Comparison of ENCODE assay signal across 8 cellular contexts in the genomic region with DNA sequence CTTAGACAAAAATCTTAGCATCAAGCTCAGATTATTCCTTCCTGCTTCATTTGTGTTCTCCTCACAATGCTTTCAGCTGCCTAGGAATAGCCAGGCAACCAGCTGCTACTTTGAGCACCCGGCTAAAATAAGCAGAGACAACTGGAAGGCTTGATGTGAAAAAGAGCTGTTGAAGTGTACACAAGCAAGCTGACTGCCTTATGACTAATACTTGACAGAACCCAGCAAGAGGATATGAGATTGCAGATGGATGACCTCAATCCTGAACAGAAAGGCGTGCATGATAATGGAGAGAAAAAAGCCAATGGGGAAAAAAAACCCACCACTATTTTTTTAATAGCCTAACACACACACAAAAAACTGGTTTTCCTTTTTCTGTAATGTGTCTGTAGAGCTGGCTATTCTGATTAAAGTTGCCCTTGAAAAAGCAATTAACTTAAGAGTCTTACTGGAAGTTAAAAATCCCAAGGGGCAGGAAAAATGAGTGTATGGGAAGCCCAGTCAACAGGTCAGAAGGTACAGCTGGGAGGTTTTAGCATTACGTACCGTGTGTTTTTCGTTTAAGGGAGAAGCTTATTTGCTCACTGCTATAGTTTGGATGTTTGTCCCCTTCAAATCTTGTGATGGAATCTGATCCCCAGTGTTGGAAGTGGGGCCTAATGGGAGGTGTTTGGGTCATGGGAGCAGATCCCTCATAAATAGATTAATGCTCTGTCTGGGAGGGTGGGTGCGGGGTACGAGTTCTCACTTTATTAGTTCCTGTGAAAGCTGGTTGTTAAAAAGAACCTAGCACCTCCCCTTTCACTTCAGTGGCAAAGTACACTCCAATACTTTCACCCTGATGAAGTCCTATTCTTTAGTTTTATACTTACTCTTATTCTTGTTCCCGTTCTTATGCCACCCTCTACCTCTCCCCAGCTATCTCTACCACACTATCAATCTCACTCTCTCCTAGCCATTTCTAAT. TPM values are rescaled to one million over a fixed set of nuclear protein-coding genes. Genes with fewer than 3 reads are reported as not detected.
DNase-seq lines count a peak whose midpoint lies in the region; ATAC-seq lines count a peak whose summit lies in the region.

No MANE protein-coding gene starts in this region.

- no peak overlapping the region for H3K4me3 Mint-ChIP-seq in activated naive CD4-positive, alpha-beta T cell treated with anti-CD3 and anti-CD28 coated beads, Interleukin-2, amount 10 ng/mL, durations not matched to agents 7 days and 5 days

- ATAC-seq in GM21360 (IDR thresholded peaks at IDR 0.05; ENCODE audit: unreplicated experiment) = no peak

- DNase-seq in DMS 273 treated with DMSO at 0.1 percent for 48 hours (lab: John Stamatoyannopoulos, UW) (peak; percentile 9), NCI-H82 (lab: John Stamatoyannopoulos, UW) (peak; percentile 57), fibroblast of gingiva (ENCODE audit: low read depth) (peak; percentile 85), occipital lobe (lab: John Stamatoyannopoulos, UW) (peak; percentile 71), KG1 (lab: John Stamatoyannopoulos, UW) (no peak)
- no peak for DNase-seq in activated naive CD4-positive, alpha-beta T cell treated with anti-CD3 and anti-CD28 coated beads, Interleukin-2, amount 10 ng/mL, durations not matched to agents 7 days and 5 days
- DNase-seq in activated naive CD4-positive, alpha-beta T cell treated with anti-CD3 and anti-CD28 coated beads, Interleukin-2, amount 50 U/mL, for 16 hours = no peak

- no peak overlapping the region for H3K27ac Mint-ChIP-seq in activated naive CD4-positive, alpha-beta T cell treated with anti-CD3 and anti-CD28 coated beads, Interleukin-2, amount 10 ng/mL, durations not matched to agents 7 days and 5 days

- H3K36me3 Mint-ChIP-seq in activated naive CD4-positive, alpha-beta T cell treated with anti-CD3 and anti-CD28 coated beads, Interleukin-2, amount 10 ng/mL, durations not matched to agents 7 days and 5 days = no peaks in the 10 kb centered on the region

- CTCF ChIA-PET in activated naive CD4-positive, alpha-beta T cell treated with anti-CD3 and anti-CD28 coated beads, Interleukin-2, amount 10 ng/mL, durations not matched to agents 7 days and 5 days (lab: Charles Lee) = interaction anchor here (0.6 to 1.0 kb wide), 2 partner anchors 9 to 133 kb away, joined by 3 read pairs; no protein-coding TSS in a partner anchor

- H3K27me3 Mint-ChIP-seq in activated naive CD4-positive, alpha-beta T cell treated with anti-CD3 and anti-CD28 coated beads, Interleukin-2, amount 10 ng/mL, durations not matched to agents 7 days and 5 days = no peaks in the 10 kb centered on the region

- H3K9me3 Mint-ChIP-seq in activated naive CD4-positive, alpha-beta T cell treated with anti-CD3 and anti-CD28 coated beads, Interleukin-2, amount 10 ng/mL, durations not matched to agents 7 days and 5 days = no peaks in the 10 kb centered on the region

- H3K4me1 Mint-ChIP-seq in activated naive CD4-positive, alpha-beta T cell treated with anti-CD3 and anti-CD28 coated beads, Interleukin-2, amount 10 ng/mL, durations not matched to agents 7 days and 5 days = no peaks in the 10 kb centered on the region

RNA-seq across cellular contexts. Expression of a gene that starts 37.1 kb away (rescaled TPM):
- 4.1 TPM for total RNA-seq in occipital lobe

RNA-seq across cellular contexts. Expression of a gene that starts 57.1 kb away (rescaled TPM):
- 125 TPM for total RNA-seq in occipital lobe

Comparison
In these comparisons a context has a peak if more than half of its experiments do, and no peak if none do; other contexts are left out.
1. DNase-seq: peak in DMS 273 treated with DMSO at 0.1 percent for 48 hours (single experiment), NCI-H82 (single experiment), fibroblast of gingiva (single experiment) and occipital lobe (single experiment); none in activated naive CD4-positive, alpha-beta T cell treated with anti-CD3 and anti-CD28 coated beads, Interleukin-2, amount 10 ng/mL, durations not matched to agents 7 days and 5 days (single experiment), KG1 (single experiment) and activated naive CD4-positive, alpha-beta T cell treated with anti-CD3 and anti-CD28 coated beads, Interleukin-2, amount 50 U/mL, for 16 hours (single experiment).